Comparison of ENCODE assay signal across 1 cellular context in the genomic region with DNA sequence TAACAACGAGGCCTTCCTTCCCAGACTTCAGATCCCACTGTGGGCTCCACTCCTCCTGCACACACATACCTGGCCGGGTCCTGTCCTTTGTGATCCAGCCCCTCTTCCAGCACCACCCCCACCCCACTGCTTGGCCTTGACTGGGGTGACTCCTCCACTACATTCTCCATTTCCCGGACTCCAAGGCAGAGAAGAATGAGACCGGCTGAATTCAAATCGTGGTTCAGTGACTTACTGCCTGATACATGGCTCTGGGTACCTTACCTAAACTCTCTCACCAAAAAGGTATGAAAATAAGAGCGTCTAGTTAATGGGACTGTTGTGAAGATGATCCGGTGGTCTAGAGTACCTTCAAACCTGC.
TF ChIP-seq lines count a peak whose summit lies in the region.

No MANE protein-coding gene starts in this region.

TF ChIP-seq in liver, 16 proteins besides CTCF, POLR2A, EP300 and RAD21 (continued from another document):
- no peak for TF ChIP-seq ZBTB33 (IDR thresholded peaks at IDR 0.05)
- no peak for TF ChIP-seq RXRA (IDR thresholded peaks at IDR 0.05)
